In genomic region chr2:235594041-235594440, GRCh38 we compare ENCODE assay signal across 8 cellular contexts.
DNase-seq lines count a peak whose midpoint lies in the region; ATAC-seq, FAIRE-seq and TF ChIP-seq lines count a peak whose summit lies in the region.

No MANE protein-coding gene starts in this region.

- no peak for FAIRE-seq in H1 (lab: Jason Lieb, UNC)

- no peak overlapping the region for H2BK12ac ChIP-seq in H1 (ENCODE audit: low read depth, low read length)

- H2BK120ac ChIP-seq in H1 (replicated peaks; ENCODE audit: low read depth, low read length) (no peak overlapping the region), mesendoderm (ENCODE audit: low read depth, low read length) (no peak overlapping the region)

- intact Hi-C loops in OCI-LY7 (cut with micrococcal nuclease; ENCODE audit: unreplicated experiment) = loop anchor here (10.0 kb wide), 1 partner anchor 459 kb away; no protein-coding TSS in a partner anchor
- intact Hi-C loops in activated CD4-positive, alpha-beta memory T cell treated with anti-CD3 and anti-CD28 coated beads for 36 hours (cut with micrococcal nuclease) = loop anchor here (10.0 kb wide), 1 partner anchor 89 kb away; no protein-coding TSS in a partner anchor

- H3K9me2 ChIP-seq in OCI-LY7 (ENCODE audit: insufficient read depth, low read length) = no peaks in the 10 kb centered on the region

- TF ChIP-seq POLR2A in H1 (IDR thresholded peaks at IDR 0.05; ENCODE audit: control extremely low read depth in 1 of 2, low read depth in 2 of 2, low read length in 2 of 2) = no peak

- no peaks in the 10 kb centered on the region for H3K36me3 Mint-ChIP-seq in activated CD4-positive, alpha-beta memory T cell treated with anti-CD3 and anti-CD28 coated beads for 36 hours

- H3K4me1 ChIP-seq in OCI-LY7 (ENCODE audit: insufficient read depth, low read length, poor library complexity, severe bottlenecking) (no peaks in the 10 kb centered on the region), H1 (replicated peaks in 1 of 4; ENCODE audit: control insufficient read depth in 3 of 4, insufficient read depth in 4 of 4, low read length in 3 of 4) (peaks cover 0 to 3% (median 0%) of the 10 kb centered on the region in 4 experiments; a peak in 1 of 7 replicates), mesendoderm (ENCODE audit: control insufficient read depth, low read depth, low read length) (no peaks in the 10 kb centered on the region)

- TF ChIP-seq CTCF in OCI-LY7 (conservative IDR thresholded peaks at IDR 0.05; ENCODE audit: low read length) = peak; percentile 88
- peak in 2 of 3 experiments; percentile 44 to 53; a peak in 2 of 4 replicates for TF ChIP-seq CTCF in H1 (IDR thresholded peaks at IDR 0.05; ENCODE audit: control extremely low read depth in 1 of 3, insufficient read depth in 1 of 3, low read depth in 1 of 3, low read length in 3 of 3)

- H3K27me3 ChIP-seq in H1 (replicated peaks in 1 of 4; ENCODE audit: control insufficient read depth in 3 of 4, extremely low read depth in 1 of 4, insufficient read depth in 3 of 4, low read length in 3 of 4) = no peaks in the 10 kb centered on the region
- no peaks in the 10 kb centered on the region for H3K27me3 ChIP-seq in mesendoderm (ENCODE audit: insufficient read depth, low read length, poor library complexity)

- H3K23me2 ChIP-seq in H1 (ENCODE audit: low read depth, low read length) = no peaks in the 10 kb centered on the region

- H3K36me3 ChIP-seq in OCI-LY7 (ENCODE audit: insufficient read depth, low read length) = no peaks in the 10 kb centered on the region
- no peaks in the 10 kb centered on the region for H3K36me3 ChIP-seq in H1 (ENCODE audit: control insufficient read depth in 2 of 4, insufficient read depth in 4 of 4, low read length in 3 of 4)
- H3K36me3 ChIP-seq in mesendoderm (ENCODE audit: control insufficient read depth, insufficient read depth, low read length) = no peaks in the 10 kb centered on the region

- H2BK5ac ChIP-seq in H1 (ENCODE audit: low read depth, low read length) = no peak overlapping the region
- no peak overlapping the region for H2BK5ac ChIP-seq in mesendoderm (ENCODE audit: low read length)

- H3K4ac ChIP-seq in H1 (replicated peaks; ENCODE audit: insufficient read length, low read depth, low read length) = no peak overlapping the region
- no peak overlapping the region for H3K4ac ChIP-seq in mesendoderm (ENCODE audit: low read depth, low read length)

- POLR2A ChIA-PET in OCI-LY7 (lab: Charles Lee) = no interaction called here
- POLR2A ChIA-PET in H1 (lab: Charles Lee; ENCODE audit: partially characterized antibody) = no interaction called here
- POLR2A ChIA-PET in activated CD4-positive, alpha-beta memory T cell treated with anti-CD3 and anti-CD28 coated beads for 36 hours (lab: Charles Lee) = no interaction called here

- CTCF ChIA-PET in OCI-LY7 (lab: Charles Lee; ENCODE audit: unreplicated experiment) = no interaction called here
- CTCF ChIA-PET in H1 (lab: Charles Lee; ENCODE audit: partially characterized antibody) = interaction anchor here (0.6 to 6.1 kb wide), 31 partner anchors 8 to 459 kb away, joined by 3 to 111 read pairs (median 4); no protein-coding TSS in a partner anchor
- CTCF ChIA-PET in activated CD4-positive, alpha-beta memory T cell treated with anti-CD3 and anti-CD28 coated beads for 36 hours (lab: Charles Lee) = interaction anchor here (0.7 to 3.2 kb wide), 8 partner anchors 12 to 477 kb away, joined by 3 to 26 read pairs (median 6); no protein-coding TSS in a partner anchor

- H3K23ac ChIP-seq in H1 (ENCODE audit: insufficient read length) = no peak overlapping the region
- H3K23ac ChIP-seq in mesendoderm (ENCODE audit: low read length) = no peak overlapping the region

- no peak overlapping the region for H3K4me2 ChIP-seq in OCI-LY7 (ENCODE audit: low read length)
- no peak overlapping the region for H3K4me2 ChIP-seq in H1 (ENCODE audit: insufficient read depth in 1 of 2, low read depth in 2 of 2, low read length in 2 of 2)
- H3K4me2 ChIP-seq in mesendoderm (ENCODE audit: low read length) = no peak overlapping the region

- H3K56ac ChIP-seq in H1 (replicated peaks; ENCODE audit: insufficient read length, low read depth, low read length) (no peak overlapping the region), mesendoderm (ENCODE audit: low read length) (no peak overlapping the region)

- no peaks in the 10 kb centered on the region for H3K9me3 Mint-ChIP-seq in activated CD4-positive, alpha-beta memory T cell treated with anti-CD3 and anti-CD28 coated beads for 36 hours

- H4K20me1 ChIP-seq in OCI-LY7 (ENCODE audit: insufficient read depth, low read length) = no peaks in the 10 kb centered on the region
- H4K20me1 ChIP-seq in H1 (replicated peaks in 1 of 2; ENCODE audit: control insufficient read depth in 1 of 2, insufficient read depth in 2 of 2, low read length in 2 of 2) = peaks cover 15 to 16% of the 10 kb centered on the region in 2 experiments

- no peak overlapping the region for H2AK5ac ChIP-seq in H1 (ENCODE audit: low read depth, low read length)
- H2AK5ac ChIP-seq in mesendoderm (ENCODE audit: low read length) = no peak overlapping the region

- TF ChIP-seq RAD21 in H1 (IDR thresholded peaks at IDR 0.05 in 1 of 2, conservative IDR thresholded peaks at IDR 0.05 in 1 of 2; ENCODE audit: low read depth in 2 of 2, low read length in 2 of 2) = peak; percentile 76 to 83

- H3K4me3 ChIP-seq in OCI-LY7 (ENCODE audit: low read depth, low read length, poor library complexity, severe bottlenecking) (no peak overlapping the region), H1 (ENCODE audit: extremely low read depth in 1 of 4, insufficient read depth in 2 of 4, low read depth in 3 of 4, low read length in 4 of 4) (no peak overlapping the region), mesendoderm (ENCODE audit: low read length) (no peak overlapping the region)

- DNase-seq in DMS53 treated with DMSO at 0.1 percent for 48 hours (lab: John Stamatoyannopoulos, UW; ENCODE audit: unreplicated experiment) (peak; percentile 88), LoVo (ENCODE audit: low spot score) (peak; percentile 76), OCI-LY7 (ENCODE audit: low spot score) (peak; percentile 68), H1 (ENCODE audit: low read depth in 1 of 2, low spot score in 2 of 2) (no peak), mesendoderm (peak; percentile 77), cortex of kidney (lab: John Stamatoyannopoulos, UW) (no peak)
- no peak for DNase-seq in activated CD4-positive, alpha-beta memory T cell treated with anti-CD3 and anti-CD28 coated beads for 36 hours

- H4K91ac ChIP-seq in H1 (replicated peaks; ENCODE audit: insufficient read length, low read length) = no peak overlapping the region

- H3K27me3 Mint-ChIP-seq in activated CD4-positive, alpha-beta memory T cell treated with anti-CD3 and anti-CD28 coated beads for 36 hours = peaks cover 4% of the 10 kb centered on the region

- H3K79me1 ChIP-seq in H1 (ENCODE audit: low read depth, low read length) (peaks cover 8% of the 10 kb centered on the region), mesendoderm (ENCODE audit: low read length) (peaks cover 6% of the 10 kb centered on the region)

- no peak overlapping the region for H3K27ac Mint-ChIP-seq in activated CD4-positive, alpha-beta memory T cell treated with anti-CD3 and anti-CD28 coated beads for 36 hours

- 27% methylated on average over 3 of the region's 3 CpGs; no CpG with 5 or more reads in 1 of the 2 experiments for WGBS in H1 (ENCODE audit: extremely low coverage in 1 of 2, insufficient coverage in 1 of 2, insufficient read length in 1 of 2, insufficient replicate concordance in 2 of 2, low coverage in 1 of 2, low lambda C conversion rate in 2 of 2, missing lambda C conversion rate in 1 of 2), 2 experiments
- 100% methylated on average over 1 of the region's 3 CpGs for WGBS in mesendoderm (ENCODE audit: extremely low coverage, insufficient coverage, low lambda C conversion rate)

- H3K79me2 ChIP-seq in OCI-LY7 (ENCODE audit: insufficient read depth, low read depth, low read length) (no peaks in the 10 kb centered on the region), H1 (ENCODE audit: control insufficient read depth in 1 of 2, insufficient read depth in 2 of 2, low read length in 2 of 2) (peaks cover 0 to 39% of the 10 kb centered on the region in 2 experiments; a peak in 2 of 4 replicates), mesendoderm (ENCODE audit: control insufficient read depth, insufficient read depth, low read length) (peaks cover 3% of the 10 kb centered on the region)

- no TSS peak for BruUV-seq in OCI-LY7 (replicated peaks; lab: Mats Ljungman, UMichigan)

- H3K4me3 Mint-ChIP-seq in activated CD4-positive, alpha-beta memory T cell treated with anti-CD3 and anti-CD28 coated beads for 36 hours = no peak overlapping the region

- H2BK20ac ChIP-seq in H1 (ENCODE audit: low read length) = no peak overlapping the region

- no peak overlapping the region for H3K14ac ChIP-seq in H1 (ENCODE audit: insufficient read length)

- H4K5ac ChIP-seq in H1 (ENCODE audit: insufficient read length, low read depth, low read length) (no peak overlapping the region), mesendoderm (ENCODE audit: low read length) (no peak overlapping the region)

- H2BK15ac ChIP-seq in H1 (ENCODE audit: low read length) (no peak overlapping the region), mesendoderm (replicated peaks; ENCODE audit: low read depth) (no peak overlapping the region)

- H3K27ac ChIP-seq in OCI-LY7 (ENCODE audit: low read depth, low read length, poor library complexity, severe bottlenecking) = no peak overlapping the region
- no peak overlapping the region for H3K27ac ChIP-seq in H1 (ENCODE audit: low read depth, low read length)
- H3K27ac ChIP-seq in mesendoderm (ENCODE audit: low read depth, low read length) = no peak overlapping the region

- H3K9ac ChIP-seq in H1 (replicated peaks in 1 of 4; ENCODE audit: extremely low read depth in 1 of 4, low read depth in 3 of 4, low read length in 3 of 4) = no peak overlapping the region
- no peak overlapping the region for H3K9ac ChIP-seq in mesendoderm (ENCODE audit: low read length)

- no peak for ATAC-seq in HG03045 (IDR thresholded peaks at IDR 0.05; ENCODE audit: unreplicated experiment)

- H3K4me1 Mint-ChIP-seq in activated CD4-positive, alpha-beta memory T cell treated with anti-CD3 and anti-CD28 coated beads for 36 hours (ENCODE audit: low read depth) = no peaks in the 10 kb centered on the region

- no peak overlapping the region for H3K18ac ChIP-seq in H1 (ENCODE audit: extremely low read depth, low read length)
- H3K18ac ChIP-seq in mesendoderm (ENCODE audit: low read length) = no peak overlapping the region

- H2AFZ ChIP-seq in OCI-LY7 (ENCODE audit: low read length) (no peak overlapping the region), H1 (ENCODE audit: low read length) (no peak overlapping the region)

- H4K8ac ChIP-seq in H1 (ENCODE audit: extremely low read depth, insufficient read depth, low read length) (no peak overlapping the region), mesendoderm (ENCODE audit: low read depth, low read length) (no peak overlapping the region)

- H3K9me3 ChIP-seq in OCI-LY7 (ENCODE audit: low read length) (no peaks in the 10 kb centered on the region), H1 (ENCODE audit: insufficient read depth in 2 of 2, low read depth in 1 of 2, low read length in 1 of 2) (no peaks in the 10 kb centered on the region)

- no peak for TF ChIP-seq EP300 in H1 (IDR thresholded peaks at IDR 0.05; ENCODE audit: borderline replicate concordance in 1 of 2, low read depth in 2 of 2, low read length in 2 of 2)

TF ChIP-seq in H1, 55 proteins besides CTCF, POLR2A, EP300 and RAD21:
- TF ChIP-seq RBBP5 (IDR thresholded peaks at IDR 0.05; ENCODE audit: borderline replicate concordance, low read depth, low read length) = no peak

Comparison
In these comparisons a context has a peak if more than half of its experiments do, and no peak if none do; other contexts are left out.
1. DNase-seq: peak in DMS53 treated with DMSO at 0.1 percent for 48 hours (single experiment), LoVo (single experiment), OCI-LY7 (single experiment) and mesendoderm (single experiment); none in H1 (0 of 2), cortex of kidney (single experiment) and activated CD4-positive, alpha-beta memory T cell treated with anti-CD3 and anti-CD28 coated beads for 36 hours (single experiment).